ENCODE assay signal across 1 cellular context in genomic region chr21:29304577-29304976, GRCh38.
TF ChIP-seq lines count a peak whose summit lies in the region.

No MANE protein-coding gene starts in this region.

TF ChIP-seq in HepG2, 621 proteins besides CTCF, POLR2A, EP300 and RAD21 (continued from another document):
- TF ChIP-seq PBX2 (CRISPR knock-in tag; IDR thresholded peaks at IDR 0.05) (no peak), ASH2L (IDR thresholded peaks at IDR 0.05; ENCODE audit: insufficient read length, low read depth, low read length) (no peak), HINFP (CRISPR knock-in tag; IDR thresholded peaks at IDR 0.05; ENCODE audit: low read depth) (no peak), NFKBIZ (CRISPR knock-in tag; IDR thresholded peaks at IDR 0.05) (no peak), ZFP82 (CRISPR knock-in tag; IDR thresholded peaks at IDR 0.05; ENCODE audit: borderline replicate concordance) (no peak), ZNF577 (CRISPR knock-in tag; IDR thresholded peaks at IDR 0.05; ENCODE audit: borderline replicate concordance, low read depth) (no peak), CENPBD1 (CRISPR knock-in tag; IDR thresholded peaks at IDR 0.05; ENCODE audit: borderline replicate concordance, low read depth) (no peak), PAWR (CRISPR knock-in tag; IDR thresholded peaks at IDR 0.05; ENCODE audit: borderline replicate concordance) (no peak)
